8 cellular contexts compared by ENCODE assay signal in genomic region chr20:3470627-3471396, GRCh38. TPM values are rescaled to one million over a fixed set of nuclear protein-coding genes. Genes with fewer than 3 reads are reported as not detected.
DNase-seq lines count a peak whose midpoint lies in the region; ATAC-seq and TF ChIP-seq lines count a peak whose summit lies in the region.

ATRN (plus strand) TSS chr20:3471018; CDS start chr20:3471108, 90 bp downstream.

- H3K4me1 Mint-ChIP-seq in activated CD4-positive, alpha-beta T cell treated with anti-CD3 and anti-CD28 coated beads, Interleukin-2, amount 10 ng/mL, durations not matched to agents 7 days and 5 days: peaks cover 25% of the 10 kb centered on the region

- no peaks in the 10 kb centered on the region for H3K9me3 Mint-ChIP-seq in activated CD4-positive, alpha-beta T cell treated with anti-CD3 and anti-CD28 coated beads, Interleukin-2, amount 10 ng/mL, durations not matched to agents 7 days and 5 days

- peak within 1 kb of the TSS; percentile 98 for H3K4me3 ChIP-seq in coronary artery

- H3K27ac Mint-ChIP-seq in activated CD4-positive, alpha-beta T cell treated with anti-CD3 and anti-CD28 coated beads, Interleukin-2, amount 10 ng/mL, durations not matched to agents 7 days and 5 days: peak within 1 kb of the TSS; percentile 85

- DNase-seq in Ammon's horn (ENCODE audit: low spot score) (peak; percentile 87), NCI-H510A treated with DMSO at 0.1 percent for 48 hours (lab: John Stamatoyannopoulos, UW) (peak; percentile 76), coronary artery (ENCODE audit: low spot score) (peak; percentile 89), left kidney (ENCODE audit: low read depth, low spot score) (peak; percentile 97)
- peak; percentile 85 for DNase-seq in activated CD4-positive, alpha-beta T cell treated with anti-CD3 and anti-CD28 coated beads, Interleukin-2, amount 10 ng/mL, durations not matched to agents 7 days and 5 days
- DNase-seq in stimulated activated CD4-positive, alpha-beta T cell treated with anti-CD3 and anti-CD28 coated beads, Interleukin-1b, Interleukin-23, amount 100 ng/mL, for 4 hours (ENCODE audit: low read depth in 2 of 2): peak; percentile 79 to 93

- CTCF ChIA-PET in activated CD4-positive, alpha-beta T cell treated with anti-CD3 and anti-CD28 coated beads, Interleukin-2, amount 10 ng/mL, durations not matched to agents 7 days and 5 days (lab: Charles Lee): interaction anchor here (0.6 to 1.8 kb wide), 4 partner anchors 28 to 283 kb away, joined by 3 to 4 read pairs (median 3); no protein-coding TSS in a partner anchor

- no peaks in the 10 kb centered on the region for H3K36me3 Mint-ChIP-seq in activated CD4-positive, alpha-beta T cell treated with anti-CD3 and anti-CD28 coated beads, Interleukin-2, amount 10 ng/mL, durations not matched to agents 7 days and 5 days (ENCODE audit: low read depth)

- H3K27me3 Mint-ChIP-seq in activated CD4-positive, alpha-beta T cell treated with anti-CD3 and anti-CD28 coated beads, Interleukin-2, amount 10 ng/mL, durations not matched to agents 7 days and 5 days: peaks cover 7% of the 10 kb centered on the region

- POLR2A ChIA-PET in activated CD4-positive, alpha-beta T cell treated with anti-CD3 and anti-CD28 coated beads, Interleukin-2, amount 10 ng/mL, durations not matched to agents 7 days and 5 days (lab: Charles Lee): no interaction called here

- TF ChIP-seq CTCF in coronary artery (IDR thresholded peaks at IDR 0.05): no peak

- H3K4me3 Mint-ChIP-seq in activated CD4-positive, alpha-beta T cell treated with anti-CD3 and anti-CD28 coated beads, Interleukin-2, amount 10 ng/mL, durations not matched to agents 7 days and 5 days: peak within 1 kb of the TSS; percentile 96

- peak; percentile 88 for ATAC-seq in GM19035 (IDR thresholded peaks at IDR 0.05; ENCODE audit: unreplicated experiment)
- peak; percentile 86 for ATAC-seq in HG03342 (IDR thresholded peaks at IDR 0.05; ENCODE audit: unreplicated experiment)

- H3K27ac ChIP-seq in coronary artery: peak within 1 kb of the TSS; percentile 65 to 89

RNA-seq across cellular contexts. Expression of gene ATRN, which starts in this region (rescaled TPM):
- total RNA-seq in activated CD4-positive, alpha-beta T cell treated with anti-CD3 and anti-CD28 coated beads, Interleukin-2, amount 10 ng/mL, durations not matched to agents 7 days and 5 days: 1 to 10 TPM; 7.8 TPM

Comparison
In these comparisons a context has a peak if more than half of its experiments do, and no peak if none do; other contexts are left out.
1. Peak in every context shown above with its lines: DNase-seq, ATAC-seq, H3K4me3 ChIP-seq and H3K27ac ChIP-seq.